ENCODE assay signal across 26 cellular contexts in genomic region chr1:96674909-96675308, GRCh38. TPM values are rescaled to one million over a fixed set of nuclear protein-coding genes. Genes with fewer than 3 reads are reported as not detected.
DNase-seq lines count a peak whose midpoint lies in the region; ATAC-seq and TF ChIP-seq lines count a peak whose summit lies in the region.
"Had no signal": no experiment of that assay in that cellular context is flagged by ENCODE, and none has a peak within 500 bp of the region (broad histone marks: within the 10 kb centered on the region; RNA-seq: fewer than 3 reads in every experiment).

No MANE protein-coding gene starts in this region.

- no peak overlapping the region for H3K27ac ChIP-seq in foreskin keratinocyte
- H3K27ac ChIP-seq: A549, C4-2B, SK-N-MC had no signal

- CTCF ChIA-PET in WTC11 (lab: Charles Lee) = no interaction called here

- H3K27me3 Mint-ChIP-seq in stimulated activated naive CD8-positive, alpha-beta T cell treated with anti-CD3 and anti-CD28 coated beads, Interleukin-15, amount 100 ng/mL, for 72 hours = peaks cover 3% of the 10 kb centered on the region
- peaks cover 2% of the 10 kb centered on the region; the same call in 1 of the 2 replicates for H3K27me3 Mint-ChIP-seq in WTC11 (ENCODE audit: low read depth)
- peaks cover 6% of the 10 kb centered on the region for H3K27me3 Mint-ChIP-seq in stimulated activated memory B cell treated with anti-CD40 and anti-IgM and Interleukin-4, amounts not matched to agents 10 μg/mL and 1 μg/mL and 100 μg/mL, for 72 hours
- peaks cover 0 to 2% of the 10 kb centered on the region in 2 donors for H3K27me3 Mint-ChIP-seq in natural killer cell (ENCODE audit: low read depth in 2 of 2)

- no peak overlapping the region for H3K27ac Mint-ChIP-seq in stimulated activated naive CD8-positive, alpha-beta T cell treated with anti-CD3 and anti-CD28 coated beads, Interleukin-15, amount 100 ng/mL, for 72 hours
- H3K27ac Mint-ChIP-seq in WTC11 = no peak overlapping the region
- H3K27ac Mint-ChIP-seq in stimulated activated memory B cell treated with anti-CD40 and anti-IgM and Interleukin-4, amounts not matched to agents 10 μg/mL and 1 μg/mL and 100 μg/mL, for 72 hours = no peak overlapping the region
- H3K27ac Mint-ChIP-seq in natural killer cell = no peak overlapping the region
- H3K27ac Mint-ChIP-seq: CD8-positive, alpha-beta memory T cell; T-helper 1 cell treated with Interleukin-12 subunit alpha and Interleukin-12 subunit beta and Interleukin-4 antibody, amounts not matched to agents 30 μg/mL and 1 μg/mL, for 36 hours had no signal

- no peaks in the 10 kb centered on the region for H3K27me3 ChIP-seq in foreskin keratinocyte

- intact Hi-C loops in natural killer cell (cut with micrococcal nuclease) = no loop called here

- no peak for DNase-seq in stimulated activated naive CD8-positive, alpha-beta T cell treated with anti-CD3 and anti-CD28 coated beads, Interleukin-15, amount 100 ng/mL, for 72 hours
- DNase-seq in stimulated activated naive CD8-positive, alpha-beta T cell treated with anti-CD3 and anti-CD28 coated beads, Interleukin-15, Interleukin-2, amounts not matched to agents 100 U/mL and 50 U/mL, for 24 hours = no peak
- DNase-seq in WTC11 (ENCODE audit: low spot score) = no peak
- no peak for DNase-seq in foreskin keratinocyte
- no peak for DNase-seq in natural killer cell
- no peak for DNase-seq in NCI-H2029 (lab: John Stamatoyannopoulos, UW)
- DNase-seq: CD8-positive, alpha-beta memory T cell; DMS153; GOT3; IMR-90; KG1; NCI-H1092; NCI-H1417 treated with DMSO at 0.1 percent for 48 hours; NCI-H1694 treated with DMSO at 0.1 percent for 48 hours; NCI-H2081 treated with DMSO at 0.1 percent for 48 hours; NCI-H2171; NCI-H226; NCI-H510A; SIG-M5; SW 1271 had no signal

- peaks cover 14 to 34% of the 10 kb centered on the region in 2 donors for H3K9me3 Mint-ChIP-seq in stimulated activated naive CD8-positive, alpha-beta T cell treated with anti-CD3 and anti-CD28 coated beads, Interleukin-15, amount 100 ng/mL, for 72 hours
- peaks cover 40% of the 10 kb centered on the region for H3K9me3 Mint-ChIP-seq in WTC11
- H3K9me3 Mint-ChIP-seq in stimulated activated memory B cell treated with anti-CD40 and anti-IgM and Interleukin-4, amounts not matched to agents 10 μg/mL and 1 μg/mL and 100 μg/mL, for 72 hours = peaks cover 10% of the 10 kb centered on the region
- peaks cover 11 to 16% of the 10 kb centered on the region in 2 donors for H3K9me3 Mint-ChIP-seq in natural killer cell

- H3K4me3 Mint-ChIP-seq in stimulated activated naive CD8-positive, alpha-beta T cell treated with anti-CD3 and anti-CD28 coated beads, Interleukin-15, amount 100 ng/mL, for 72 hours = no peak overlapping the region
- no peak overlapping the region for H3K4me3 Mint-ChIP-seq in WTC11
- no peak overlapping the region for H3K4me3 Mint-ChIP-seq in stimulated activated memory B cell treated with anti-CD40 and anti-IgM and Interleukin-4, amounts not matched to agents 10 μg/mL and 1 μg/mL and 100 μg/mL, for 72 hours
- H3K4me3 Mint-ChIP-seq in natural killer cell = no peak overlapping the region
- H3K4me3 Mint-ChIP-seq: CD8-positive, alpha-beta memory T cell; T-helper 1 cell treated with Interleukin-12 subunit alpha and Interleukin-12 subunit beta and Interleukin-4 antibody, amounts not matched to agents 30 μg/mL and 1 μg/mL, for 36 hours had no signal

- POLR2A ChIA-PET in WTC11 (lab: Charles Lee) = no interaction called here

- TF ChIP-seq CTCF in WTC11 (IDR thresholded peaks at IDR 0.05) (no peak), foreskin keratinocyte (conservative IDR thresholded peaks at IDR 0.05) (no peak), natural killer cell (IDR thresholded peaks at IDR 0.05) (no peak)

- ATAC-seq in stimulated activated naive CD8-positive, alpha-beta T cell treated with anti-CD3 and anti-CD28 coated beads, Interleukin-15, amount 100 ng/mL, for 72 hours = peak; percentile 18
- ATAC-seq in stimulated activated naive CD8-positive, alpha-beta T cell treated with anti-CD3 and anti-CD28 coated beads, Interleukin-15, Interleukin-2, amounts not matched to agents 100 U/mL and 50 U/mL, for 24 hours = no peak
- ATAC-seq in WTC11 (peak; percentile 94), foreskin keratinocyte (peak; percentile 21), natural killer cell (no peak), HG03460 (IDR thresholded peaks at IDR 0.05; ENCODE audit: unreplicated experiment) (no peak)
- ATAC-seq in stimulated activated memory B cell treated with anti-CD40 and anti-IgM and Interleukin-4, amounts not matched to agents 10 μg/mL and 1 μg/mL and 100 μg/mL, for 72 hours = peak; percentile 31
- ATAC-seq: A549 had no signal

- no peaks in the 10 kb centered on the region for H3K4me1 ChIP-seq in foreskin keratinocyte
- H3K4me1 ChIP-seq: A549 had no signal

- no peaks in the 10 kb centered on the region for H3K4me1 Mint-ChIP-seq in stimulated activated naive CD8-positive, alpha-beta T cell treated with anti-CD3 and anti-CD28 coated beads, Interleukin-15, amount 100 ng/mL, for 72 hours
- H3K4me1 Mint-ChIP-seq in WTC11 (no peaks in the 10 kb centered on the region), natural killer cell (no peaks in the 10 kb centered on the region)
- H3K4me1 Mint-ChIP-seq in stimulated activated memory B cell treated with anti-CD40 and anti-IgM and Interleukin-4, amounts not matched to agents 10 μg/mL and 1 μg/mL and 100 μg/mL, for 72 hours = no peaks in the 10 kb centered on the region
- H3K4me1 Mint-ChIP-seq: CD8-positive, alpha-beta memory T cell had no signal

- peaks cover 23% of the 10 kb centered on the region for H3K36me3 Mint-ChIP-seq in WTC11
- no peaks in the 10 kb centered on the region for H3K36me3 Mint-ChIP-seq in stimulated activated memory B cell treated with anti-CD40 and anti-IgM and Interleukin-4, amounts not matched to agents 10 μg/mL and 1 μg/mL and 100 μg/mL, for 72 hours
- H3K36me3 Mint-ChIP-seq in natural killer cell = peaks cover 10% of the 10 kb centered on the region

TF ChIP-seq in WTC11, 78 proteins besides CTCF, POLR2A, EP300 and RAD21:
- TF ChIP-seq OVOL2 (CRISPR knock-in tag; IDR thresholded peaks at IDR 0.05; ENCODE audit: borderline replicate concordance) (no peak), IRF2 (CRISPR knock-in tag; IDR thresholded peaks at IDR 0.05; ENCODE audit: borderline replicate concordance, low read depth) (no peak), EMX1 (CRISPR knock-in tag; IDR thresholded peaks at IDR 0.05) (no peak), NFYB (CRISPR knock-in tag; conservative IDR thresholded peaks at IDR 0.05; ENCODE audit: low read depth) (no peak), CREM (CRISPR knock-in tag; IDR thresholded peaks at IDR 0.05) (no peak), ETV6 (CRISPR knock-in tag; IDR thresholded peaks at IDR 0.05) (no peak)

RNA-seq across cellular contexts. Expression of gene PTBP2, which starts 46.7 kb away (rescaled TPM):
- total RNA-seq in WTC11 (2021) (47.5 to 51.0 TPM (median 50.0 TPM) in 3 replicates), foreskin keratinocyte (8.8 and 9.7 TPM in 2 replicates), natural killer cell (10 to 100 TPM; 29.1 to 33.2 (median 33.1) TPM)
- 2.4 and 2.9 TPM in 2 replicates for polyA plus RNA-seq in foreskin keratinocyte

Comparison
In these comparisons a context has a peak if more than half of its experiments do, and no peak if none do; other contexts are left out.
1. ATAC-seq: peak in stimulated activated naive CD8-positive, alpha-beta T cell treated with anti-CD3 and anti-CD28 coated beads, Interleukin-15, amount 100 ng/mL, for 72 hours (single experiment), WTC11 (single experiment), foreskin keratinocyte (single experiment) and stimulated activated memory B cell treated with anti-CD40 and anti-IgM and Interleukin-4, amounts not matched to agents 10 μg/mL and 1 μg/mL and 100 μg/mL, for 72 hours (single experiment); none in stimulated activated naive CD8-positive, alpha-beta T cell treated with anti-CD3 and anti-CD28 coated beads, Interleukin-15, Interleukin-2, amounts not matched to agents 100 U/mL and 50 U/mL, for 24 hours (single experiment), natural killer cell (0 of 3) and HG03460 (single experiment).